10 cellular contexts compared by ENCODE assay signal in the genomic region with DNA sequence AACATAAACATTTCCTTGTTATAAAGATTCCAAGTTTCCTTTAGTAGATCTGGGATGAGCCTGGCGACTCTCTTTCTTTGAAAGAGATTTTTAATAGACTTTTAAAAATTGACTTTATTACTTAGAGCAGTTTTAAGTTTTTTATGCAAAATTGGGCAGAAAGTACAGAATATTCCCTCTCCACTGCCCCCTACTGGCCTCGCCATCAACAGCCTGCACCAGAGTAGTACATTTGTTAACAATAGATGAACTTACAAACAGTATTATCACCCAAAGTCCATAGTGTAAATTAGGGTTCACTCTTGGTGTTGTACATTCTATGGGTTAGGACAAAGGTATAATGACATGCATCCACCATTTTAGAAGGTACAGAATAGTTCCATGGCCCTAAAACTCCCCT. TPM values are rescaled to one million over a fixed set of nuclear protein-coding genes. Genes with fewer than 3 reads are reported as not detected.
DNase-seq lines count a peak whose midpoint lies in the region; ATAC-seq and TF ChIP-seq lines count a peak whose summit lies in the region.
"Had no signal": no experiment of that assay in that cellular context is flagged by ENCODE, and none has a peak within 500 bp of the region (broad histone marks: within the 10 kb centered on the region; RNA-seq: fewer than 3 reads in every experiment).

No MANE protein-coding gene starts in this region.

- H3K27me3 ChIP-seq in GM06990 (replicated peaks; ENCODE audit: control insufficient read depth, insufficient read depth, low read length) (no peaks in the 10 kb centered on the region), brain microvascular endothelial cell (replicated peaks) (no peaks in the 10 kb centered on the region), psoas muscle (ENCODE audit: insufficient read depth in 3 of 3, low read length in 2 of 3) (peaks cover 0 to 5% (median 0%) of the 10 kb centered on the region in 3 donors), vagina (no peaks in the 10 kb centered on the region), tibial artery (peaks cover 0 to 11% of the 10 kb centered on the region in 2 donors)

- peaks cover 8% of the 10 kb centered on the region for H3K4me1 ChIP-seq in psoas muscle
- no peaks in the 10 kb centered on the region for H3K4me1 ChIP-seq in vagina
- no peaks in the 10 kb centered on the region for H3K4me1 ChIP-seq in tibial artery

- WGBS in psoas muscle, 3 donors, result 56 to 61% (median 59%) methylated on average over 2 of the region's 2 CpGs

- TF ChIP-seq POLR2A in vagina (IDR thresholded peaks at IDR 0.05), result no peak

- no peak for ATAC-seq in psoas muscle

- H3K9me3 ChIP-seq in psoas muscle, result no peaks in the 10 kb centered on the region
- no peaks in the 10 kb centered on the region for H3K9me3 ChIP-seq in vagina
- H3K9me3 ChIP-seq in tibial artery, result no peaks in the 10 kb centered on the region

- no peaks in the 10 kb centered on the region for H3K36me3 ChIP-seq in GM06990 (ENCODE audit: control insufficient read depth, insufficient read depth, low read length)
- H3K36me3 ChIP-seq in brain microvascular endothelial cell (replicated peaks), result no peaks in the 10 kb centered on the region
- no peaks in the 10 kb centered on the region for H3K36me3 ChIP-seq in psoas muscle (ENCODE audit: insufficient read depth in 1 of 2, low read depth in 1 of 2)
- no peaks in the 10 kb centered on the region for H3K36me3 ChIP-seq in vagina
- no peaks in the 10 kb centered on the region for H3K36me3 ChIP-seq in tibial artery

- TF ChIP-seq CTCF in GM06990 (IDR thresholded peaks at IDR 0.05; ENCODE audit: insufficient read depth, low read length, poor library complexity, severe bottlenecking) (peak; percentile 68), LNCaP clone FGC (IDR thresholded peaks at IDR 0.05; ENCODE audit: control insufficient read depth, extremely low read depth, insufficient read depth) (peak; percentile 39), brain microvascular endothelial cell (IDR thresholded peaks at IDR 0.05; ENCODE audit: low read depth, low read length, missing control alignments) (peak; percentile 69), psoas muscle (IDR thresholded peaks at IDR 0.05) (peak; percentile 16), vagina (IDR thresholded peaks at IDR 0.05) (no peak), tibial artery (IDR thresholded peaks at IDR 0.05) (no peak)

- H3K27ac ChIP-seq in brain microvascular endothelial cell, result no peak overlapping the region
- H3K27ac ChIP-seq in psoas muscle, result no peak overlapping the region
- no peak overlapping the region for H3K27ac ChIP-seq in vagina
- no peak overlapping the region for H3K27ac ChIP-seq in tibial artery

- intact Hi-C loops in psoas muscle (cut with DNase I), result no loop called here
- intact Hi-C loops in vagina (cut with DNase I), result no loop called here
- intact Hi-C loops in tibial artery (cut with DNase I; ENCODE audit: low total_unique reads), result no loop called here

- no peak overlapping the region for H3K4me3 ChIP-seq in GM06990 (replicated peaks; ENCODE audit: low read depth, low read length)
- H3K4me3 ChIP-seq in LNCaP clone FGC (ENCODE audit: low read depth, low read length), result no peak overlapping the region
- no peak overlapping the region for H3K4me3 ChIP-seq in brain microvascular endothelial cell (ENCODE audit: low read depth, low read length)
- H3K4me3 ChIP-seq in psoas muscle, result no peak overlapping the region
- H3K4me3 ChIP-seq in vagina, result no peak overlapping the region
- H3K4me3 ChIP-seq in tibial artery, result no peak overlapping the region

- DNase-seq in GM06990 (ENCODE audit: extremely low read depth, insufficient read length), result no peak
- DNase-seq in LNCaP clone FGC (ENCODE audit: low read depth), result no peak
- DNase-seq in brain microvascular endothelial cell, result no peak
- no peak for DNase-seq in psoas muscle
- DNase-seq in NCI-H1048 (lab: John Stamatoyannopoulos, UW), result no peak
- no peak for DNase-seq in vagina (ENCODE audit: extremely low spot score in 2 of 2)
- DNase-seq in DMS79 treated with DMSO at 0.1 percent for 48 hours (lab: John Stamatoyannopoulos, UW), result no peak
- DNase-seq in tibial artery, result no peak
- DNase-seq: NCI-H1436 treated with DMSO at 0.1 percent for 48 hours had no signal

- in situ Hi-C loops in brain microvascular endothelial cell (cut with HindIII; ENCODE audit: low pct_ligation_motif_present, low sequenced_read_pairs), result no loop called here

RNA-seq across cellular contexts. Expression of gene MAP3K19, which starts 3.9 kb away (rescaled TPM):
- total RNA-seq in psoas muscle, result not detected
- not detected for polyA plus RNA-seq in psoas muscle
- not detected for total RNA-seq in vagina
- total RNA-seq: posterior vena cava had no signal

RNA-seq across cellular contexts. Expression of gene RAB3GAP1, which starts 8.7 kb away (rescaled TPM):
- total RNA-seq in psoas muscle, result 10 to 100 TPM; 37.7 to 52.7 (median 42.9) TPM
- polyA plus RNA-seq in psoas muscle, result 10 to 100 TPM; 24.5 to 45.4 (median 28.2) TPM
- 44.9 TPM for total RNA-seq in vagina

Comparison
In these comparisons a context has a peak if more than half of its experiments do, and no peak if none do; other contexts are left out.
1. CTCF ChIP-seq: peak in GM06990 (single experiment), LNCaP clone FGC (single experiment), brain microvascular endothelial cell (single experiment) and psoas muscle (single experiment); none in vagina (0 of 3) and tibial artery (0 of 2).